In the genomic region with DNA sequence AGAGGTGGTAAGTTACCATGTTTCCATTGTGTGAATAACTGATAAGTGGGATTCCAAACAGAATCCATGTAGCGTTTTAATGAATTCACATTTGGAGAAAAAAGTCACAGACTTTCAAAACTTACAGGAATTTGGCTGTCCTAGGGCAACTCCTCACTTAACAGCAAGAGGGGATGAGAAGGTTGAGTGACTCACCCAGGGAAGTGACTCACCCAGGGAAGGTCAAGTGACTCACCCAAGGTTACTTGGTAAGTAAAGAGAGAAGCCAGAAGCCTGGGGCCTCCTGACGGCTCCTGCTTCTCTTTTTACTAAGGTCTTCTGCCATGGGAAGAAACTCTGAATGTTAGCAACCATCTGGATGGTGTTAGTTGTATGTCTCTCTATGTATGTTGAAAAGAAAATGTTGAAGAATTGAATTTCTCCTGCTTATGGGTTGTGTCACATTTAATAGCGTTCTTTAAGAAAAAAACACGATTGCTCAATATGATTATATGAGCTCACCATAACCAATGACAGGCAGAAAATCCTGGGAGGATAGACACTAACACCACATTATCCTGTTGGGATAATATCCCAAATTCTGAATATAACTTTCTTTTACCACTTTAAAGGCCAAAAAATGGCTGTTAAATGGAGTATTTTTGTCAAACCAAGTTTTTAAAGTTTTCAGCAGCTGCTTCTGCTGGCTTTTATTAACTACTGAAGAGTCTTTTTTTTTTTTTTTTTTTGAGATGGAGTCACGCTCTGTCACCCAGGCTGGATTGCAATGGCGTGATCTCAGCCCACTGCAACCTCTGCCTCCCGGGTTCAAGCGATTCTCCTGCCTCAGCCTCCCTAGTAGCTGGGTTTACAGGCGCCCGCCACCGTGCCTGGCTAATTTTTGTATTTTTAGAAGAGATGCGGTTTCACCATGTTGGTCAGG, we compare ENCODE assay signal across 1 cellular context.
TF ChIP-seq lines count a peak whose summit lies in the region.

No MANE protein-coding gene starts in this region.

TF ChIP-seq in HepG2, 621 proteins besides CTCF, POLR2A, EP300 and RAD21 (continued from another document and continues in another):
- TF ChIP-seq NFAT5 (CRISPR knock-in tag; IDR thresholded peaks at IDR 0.05), result no peak
- TF ChIP-seq ZNF678 (CRISPR knock-in tag; IDR thresholded peaks at IDR 0.05), result no peak
- no peak for TF ChIP-seq ZNF772 (CRISPR knock-in tag; IDR thresholded peaks at IDR 0.05)
- no peak for TF ChIP-seq PAX8 (CRISPR knock-in tag; IDR thresholded peaks at IDR 0.05; ENCODE audit: borderline replicate concordance)
- no peak for TF ChIP-seq THAP9 (CRISPR knock-in tag; IDR thresholded peaks at IDR 0.05; ENCODE audit: borderline replicate concordance)
- TF ChIP-seq ATRX (CRISPR knock-in tag; IDR thresholded peaks at IDR 0.05; ENCODE audit: borderline replicate concordance), result no peak
- TF ChIP-seq BCLAF1 (IDR thresholded peaks at IDR 0.05), result no peak
- no peak for TF ChIP-seq EHMT2 (IDR thresholded peaks at IDR 0.05; ENCODE audit: borderline replicate concordance, low read depth, low read length)
- no peak for TF ChIP-seq ZNF142 (CRISPR knock-in tag; IDR thresholded peaks at IDR 0.05)
- no peak for TF ChIP-seq ZNF891 (CRISPR knock-in tag; IDR thresholded peaks at IDR 0.05)
- TF ChIP-seq ZNF564 (CRISPR knock-in tag; IDR thresholded peaks at IDR 0.05), result no peak
- TF ChIP-seq SRSF4 (IDR thresholded peaks at IDR 0.05; ENCODE audit: low read depth, low read length, poor library complexity, severe bottlenecking), result no peak
- TF ChIP-seq, protein P1, sequence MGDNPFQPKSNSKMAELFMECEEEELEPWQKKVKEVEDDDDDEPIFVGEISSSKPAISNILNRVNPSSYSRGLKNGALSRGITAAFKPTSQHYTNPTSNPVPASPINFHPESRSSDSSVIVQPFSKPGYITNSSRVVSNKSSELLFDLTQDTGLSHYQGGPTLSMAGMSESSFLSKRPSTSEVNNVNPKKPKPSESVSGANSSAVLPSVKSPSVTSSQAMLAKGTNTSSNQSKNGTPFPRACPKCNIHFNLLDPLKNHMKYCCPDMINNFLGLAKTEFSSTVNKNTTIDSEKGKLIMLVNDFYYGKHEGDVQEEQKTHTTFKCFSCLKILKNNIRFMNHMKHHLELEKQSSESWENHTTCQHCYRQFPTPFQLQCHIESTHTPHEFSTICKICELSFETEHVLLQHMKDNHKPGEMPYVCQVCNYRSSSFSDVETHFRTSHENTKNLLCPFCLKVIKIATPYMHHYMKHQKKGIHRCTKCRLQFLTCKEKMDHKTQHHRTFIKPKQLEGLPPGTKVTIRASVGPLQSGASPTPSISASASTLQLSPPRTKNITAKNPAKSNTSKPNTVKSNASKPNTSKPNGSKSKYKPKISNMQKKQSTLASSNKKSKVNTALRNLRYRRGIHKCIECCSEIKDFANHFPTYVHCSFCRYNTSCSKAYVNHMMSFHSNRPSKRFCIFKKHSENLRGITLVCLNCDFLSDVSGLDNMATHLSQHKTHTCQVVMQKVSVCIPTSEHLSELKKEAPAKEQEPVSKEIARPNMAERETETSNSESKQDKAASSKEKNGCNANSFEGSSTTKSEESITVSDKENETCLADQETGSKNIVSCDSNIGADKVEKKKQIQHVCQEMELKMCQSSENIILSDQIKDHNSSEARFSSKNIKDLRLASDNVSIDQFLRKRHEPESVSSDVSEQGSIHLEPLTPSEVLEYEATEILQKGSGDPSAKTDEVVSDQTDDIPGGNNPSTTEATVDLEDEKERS (CRISPR knock-in tag; IDR thresholded peaks at IDR 0.05), result no peak
- TF ChIP-seq, protein P2, sequence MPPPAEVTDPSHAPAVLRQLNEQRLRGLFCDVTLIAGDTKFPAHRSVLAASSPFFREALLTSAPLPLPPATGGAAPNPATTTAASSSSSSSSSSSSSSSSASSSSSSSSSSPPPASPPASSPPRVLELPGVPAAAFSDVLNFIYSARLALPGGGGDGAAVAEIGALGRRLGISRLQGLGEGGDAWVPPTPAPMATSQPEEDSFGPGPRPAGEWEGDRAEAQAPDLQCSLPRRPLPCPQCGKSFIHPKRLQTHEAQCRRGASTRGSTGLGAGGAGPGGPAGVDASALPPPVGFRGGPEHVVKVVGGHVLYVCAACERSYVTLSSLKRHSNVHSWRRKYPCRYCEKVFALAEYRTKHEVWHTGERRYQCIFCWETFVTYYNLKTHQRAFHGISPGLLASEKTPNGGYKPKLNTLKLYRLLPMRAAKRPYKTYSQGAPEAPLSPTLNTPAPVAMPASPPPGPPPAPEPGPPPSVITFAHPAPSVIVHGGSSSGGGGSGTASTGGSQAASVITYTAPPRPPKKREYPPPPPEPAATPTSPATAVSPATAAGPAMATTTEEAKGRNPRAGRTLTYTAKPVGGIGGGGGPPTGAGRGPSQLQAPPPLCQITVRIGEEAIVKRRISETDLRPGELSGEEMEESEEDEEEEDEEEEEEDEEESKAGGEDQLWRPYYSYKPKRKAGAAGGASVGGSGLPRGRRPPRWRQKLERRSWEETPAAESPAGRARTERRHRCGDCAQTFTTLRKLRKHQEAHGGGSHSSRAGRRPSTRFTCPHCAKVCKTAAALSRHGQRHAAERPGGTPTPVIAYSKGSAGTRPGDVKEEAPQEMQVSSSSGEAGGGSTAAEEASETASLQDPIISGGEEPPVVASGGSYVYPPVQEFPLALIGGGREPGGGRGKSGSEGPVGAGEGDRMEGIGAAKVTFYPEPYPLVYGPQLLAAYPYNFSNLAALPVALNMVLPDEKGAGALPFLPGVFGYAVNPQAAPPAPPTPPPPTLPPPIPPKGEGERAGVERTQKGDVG (CRISPR knock-in tag; IDR thresholded peaks at IDR 0.05; ENCODE audit: borderline replicate concordance), result no peak
- TF ChIP-seq ZNF124 (CRISPR knock-in tag; IDR thresholded peaks at IDR 0.05), result no peak
- no peak for TF ChIP-seq RFXAP (CRISPR knock-in tag; IDR thresholded peaks at IDR 0.05; ENCODE audit: borderline replicate concordance)
- no peak for TF ChIP-seq MTA1 (CRISPR knock-in tag; IDR thresholded peaks at IDR 0.05; ENCODE audit: borderline replicate concordance)
- no peak for TF ChIP-seq SUZ12 (IDR thresholded peaks at IDR 0.05; ENCODE audit: low read depth, low read length)
- TF ChIP-seq ZFP36L2 (CRISPR knock-in tag; IDR thresholded peaks at IDR 0.05), result no peak
- TF ChIP-seq SMC3 (IDR thresholded peaks at IDR 0.05; ENCODE audit: low read length), result no peak
- TF ChIP-seq ZNF382 (CRISPR knock-in tag; IDR thresholded peaks at IDR 0.05; ENCODE audit: borderline replicate concordance), result no peak
- TF ChIP-seq ZNF776 (CRISPR knock-in tag; IDR thresholded peaks at IDR 0.05), result no peak
- TF ChIP-seq KLF15 (CRISPR knock-in tag; IDR thresholded peaks at IDR 0.05; ENCODE audit: borderline replicate concordance), result no peak
- no peak for TF ChIP-seq ATF1 (CRISPR knock-in tag; IDR thresholded peaks at IDR 0.05)
- TF ChIP-seq ZNF598 (CRISPR knock-in tag; IDR thresholded peaks at IDR 0.05; ENCODE audit: borderline replicate concordance), result no peak
- TF ChIP-seq FOXK2 (IDR thresholded peaks at IDR 0.05), result no peak
- no peak for TF ChIP-seq PHF5A (CRISPR knock-in tag; IDR thresholded peaks at IDR 0.05; ENCODE audit: low read depth, unreplicated experiment)
